ENCODE assay signal across 1 cellular context in the genomic region with DNA sequence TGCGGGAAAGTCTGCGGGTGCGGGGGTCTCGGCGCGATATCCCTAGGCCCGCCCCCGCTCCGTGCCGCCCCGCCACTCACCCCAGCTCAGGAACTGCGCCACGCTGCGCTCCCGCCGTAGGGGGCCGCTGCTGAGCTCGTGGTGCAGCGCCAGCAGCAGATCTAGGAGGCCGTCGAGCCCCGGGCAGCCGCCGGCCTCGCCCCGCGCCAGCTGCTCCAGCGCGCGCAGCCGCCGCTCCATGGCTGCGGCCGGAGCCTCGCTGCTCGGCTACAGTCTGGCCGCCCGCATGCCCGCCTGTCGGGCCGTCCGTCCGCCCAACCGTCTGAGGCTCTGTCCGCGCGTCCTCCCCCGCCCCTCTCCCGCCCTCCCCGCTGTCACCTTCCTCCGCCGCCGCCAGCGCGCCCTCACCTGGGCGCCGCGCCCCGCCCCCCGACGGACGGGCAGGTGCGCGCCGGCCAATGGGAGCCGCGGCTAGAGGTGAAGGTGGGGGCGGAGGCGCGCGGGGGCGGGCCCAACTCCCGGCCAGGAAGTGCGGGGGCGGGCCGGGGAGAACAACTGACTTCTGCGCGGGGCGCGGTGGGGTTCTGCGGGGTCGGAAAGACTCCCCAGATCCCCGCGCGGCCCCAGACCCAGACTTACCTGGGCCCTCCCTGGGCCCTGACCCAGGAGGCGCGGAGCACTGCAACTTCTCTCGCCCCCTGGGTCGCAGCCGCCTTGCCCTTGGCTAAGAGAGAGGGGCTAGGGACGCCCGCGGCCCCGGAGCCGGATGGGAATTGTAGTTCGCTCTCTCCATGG.
TF ChIP-seq lines count a peak whose summit lies in the region.

A gene with protein sequence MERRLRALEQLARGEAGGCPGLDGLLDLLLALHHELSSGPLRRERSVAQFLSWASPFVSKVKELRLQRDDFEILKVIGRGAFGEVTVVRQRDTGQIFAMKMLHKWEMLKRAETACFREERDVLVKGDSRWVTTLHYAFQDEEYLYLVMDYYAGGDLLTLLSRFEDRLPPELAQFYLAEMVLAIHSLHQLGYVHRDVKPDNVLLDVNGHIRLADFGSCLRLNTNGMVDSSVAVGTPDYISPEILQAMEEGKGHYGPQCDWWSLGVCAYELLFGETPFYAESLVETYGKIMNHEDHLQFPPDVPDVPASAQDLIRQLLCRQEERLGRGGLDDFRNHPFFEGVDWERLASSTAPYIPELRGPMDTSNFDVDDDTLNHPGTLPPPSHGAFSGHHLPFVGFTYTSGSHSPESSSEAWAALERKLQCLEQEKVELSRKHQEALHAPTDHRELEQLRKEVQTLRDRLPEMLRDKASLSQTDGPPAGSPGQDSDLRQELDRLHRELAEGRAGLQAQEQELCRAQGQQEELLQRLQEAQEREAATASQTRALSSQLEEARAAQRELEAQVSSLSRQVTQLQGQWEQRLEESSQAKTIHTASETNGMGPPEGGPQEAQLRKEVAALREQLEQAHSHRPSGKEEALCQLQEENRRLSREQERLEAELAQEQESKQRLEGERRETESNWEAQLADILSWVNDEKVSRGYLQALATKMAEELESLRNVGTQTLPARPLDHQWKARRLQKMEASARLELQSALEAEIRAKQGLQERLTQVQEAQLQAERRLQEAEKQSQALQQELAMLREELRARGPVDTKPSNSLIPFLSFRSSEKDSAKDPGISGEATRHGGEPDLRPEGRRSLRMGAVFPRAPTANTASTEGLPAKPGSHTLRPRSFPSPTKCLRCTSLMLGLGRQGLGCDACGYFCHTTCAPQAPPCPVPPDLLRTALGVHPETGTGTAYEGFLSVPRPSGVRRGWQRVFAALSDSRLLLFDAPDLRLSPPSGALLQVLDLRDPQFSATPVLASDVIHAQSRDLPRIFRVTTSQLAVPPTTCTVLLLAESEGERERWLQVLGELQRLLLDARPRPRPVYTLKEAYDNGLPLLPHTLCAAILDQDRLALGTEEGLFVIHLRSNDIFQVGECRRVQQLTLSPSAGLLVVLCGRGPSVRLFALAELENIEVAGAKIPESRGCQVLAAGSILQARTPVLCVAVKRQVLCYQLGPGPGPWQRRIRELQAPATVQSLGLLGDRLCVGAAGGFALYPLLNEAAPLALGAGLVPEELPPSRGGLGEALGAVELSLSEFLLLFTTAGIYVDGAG (N-terminal part only) (minus strand): TSS at position 324 of the 795 bp plus-strand sequence. CDS start 84 bp downstream, at position 240.

TF ChIP-seq in K562, 482 proteins besides CTCF, POLR2A, EP300 and RAD21 (continued from another document and continues in another):
- TF ChIP-seq, protein P1, sequence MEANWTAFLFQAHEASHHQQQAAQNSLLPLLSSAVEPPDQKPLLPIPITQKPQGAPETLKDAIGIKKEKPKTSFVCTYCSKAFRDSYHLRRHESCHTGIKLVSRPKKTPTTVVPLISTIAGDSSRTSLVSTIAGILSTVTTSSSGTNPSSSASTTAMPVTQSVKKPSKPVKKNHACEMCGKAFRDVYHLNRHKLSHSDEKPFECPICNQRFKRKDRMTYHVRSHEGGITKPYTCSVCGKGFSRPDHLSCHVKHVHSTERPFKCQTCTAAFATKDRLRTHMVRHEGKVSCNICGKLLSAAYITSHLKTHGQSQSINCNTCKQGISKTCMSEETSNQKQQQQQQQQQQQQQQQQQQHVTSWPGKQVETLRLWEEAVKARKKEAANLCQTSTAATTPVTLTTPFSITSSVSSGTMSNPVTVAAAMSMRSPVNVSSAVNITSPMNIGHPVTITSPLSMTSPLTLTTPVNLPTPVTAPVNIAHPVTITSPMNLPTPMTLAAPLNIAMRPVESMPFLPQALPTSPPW (CRISPR knock-in tag; IDR thresholded peaks at IDR 0.05): peak; percentile 88
- peak in 1 of 2 experiments; percentile 85; a peak in 2 of 4 replicates for TF ChIP-seq NONO (IDR thresholded peaks at IDR 0.05; ENCODE audit: low read depth in 2 of 2, low read length in 1 of 2)
- TF ChIP-seq MAFK (IDR thresholded peaks at IDR 0.05; ENCODE audit: low read length): no peak
- no peak for TF ChIP-seq U2AF1 (optimal IDR thresholded peaks at IDR 0.05; ENCODE audit: low read depth, low read length)
- no peak for TF ChIP-seq TAF7 (tag; IDR thresholded peaks at IDR 0.05)
- TF ChIP-seq, protein P2, sequence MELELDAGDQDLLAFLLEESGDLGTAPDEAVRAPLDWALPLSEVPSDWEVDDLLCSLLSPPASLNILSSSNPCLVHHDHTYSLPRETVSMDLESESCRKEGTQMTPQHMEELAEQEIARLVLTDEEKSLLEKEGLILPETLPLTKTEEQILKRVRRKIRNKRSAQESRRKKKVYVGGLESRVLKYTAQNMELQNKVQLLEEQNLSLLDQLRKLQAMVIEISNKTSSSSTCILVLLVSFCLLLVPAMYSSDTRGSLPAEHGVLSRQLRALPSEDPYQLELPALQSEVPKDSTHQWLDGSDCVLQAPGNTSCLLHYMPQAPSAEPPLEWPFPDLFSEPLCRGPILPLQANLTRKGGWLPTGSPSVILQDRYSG (tag; conservative IDR thresholded peaks at IDR 0.05; ENCODE audit: low read depth): no peak
- TF ChIP-seq ZNF354B (CRISPR knock-in tag; IDR thresholded peaks at IDR 0.05): no peak
- no peak for TF ChIP-seq IFI16 (CRISPR knock-in tag; IDR thresholded peaks at IDR 0.05)
- no peak for TF ChIP-seq ZNF77 (CRISPR knock-in tag; IDR thresholded peaks at IDR 0.05)
- TF ChIP-seq GTF2A2 (tag; IDR thresholded peaks at IDR 0.05): no peak
- TF ChIP-seq IRF2 (CRISPR knock-in tag; IDR thresholded peaks at IDR 0.05): no peak
- TF ChIP-seq CCNT2 (IDR thresholded peaks at IDR 0.05; ENCODE audit: borderline replicate concordance, extremely low read depth, insufficient read length, low read depth, low read length): peak; percentile 28
- TF ChIP-seq SP1 (CRISPR knock-in tag; IDR thresholded peaks at IDR 0.05): no peak; the same call in 1 of the 2 replicates
- TF ChIP-seq TCF7 (IDR thresholded peaks at IDR 0.05; ENCODE audit: borderline replicate concordance): no peak
- TF ChIP-seq, protein P3, sequence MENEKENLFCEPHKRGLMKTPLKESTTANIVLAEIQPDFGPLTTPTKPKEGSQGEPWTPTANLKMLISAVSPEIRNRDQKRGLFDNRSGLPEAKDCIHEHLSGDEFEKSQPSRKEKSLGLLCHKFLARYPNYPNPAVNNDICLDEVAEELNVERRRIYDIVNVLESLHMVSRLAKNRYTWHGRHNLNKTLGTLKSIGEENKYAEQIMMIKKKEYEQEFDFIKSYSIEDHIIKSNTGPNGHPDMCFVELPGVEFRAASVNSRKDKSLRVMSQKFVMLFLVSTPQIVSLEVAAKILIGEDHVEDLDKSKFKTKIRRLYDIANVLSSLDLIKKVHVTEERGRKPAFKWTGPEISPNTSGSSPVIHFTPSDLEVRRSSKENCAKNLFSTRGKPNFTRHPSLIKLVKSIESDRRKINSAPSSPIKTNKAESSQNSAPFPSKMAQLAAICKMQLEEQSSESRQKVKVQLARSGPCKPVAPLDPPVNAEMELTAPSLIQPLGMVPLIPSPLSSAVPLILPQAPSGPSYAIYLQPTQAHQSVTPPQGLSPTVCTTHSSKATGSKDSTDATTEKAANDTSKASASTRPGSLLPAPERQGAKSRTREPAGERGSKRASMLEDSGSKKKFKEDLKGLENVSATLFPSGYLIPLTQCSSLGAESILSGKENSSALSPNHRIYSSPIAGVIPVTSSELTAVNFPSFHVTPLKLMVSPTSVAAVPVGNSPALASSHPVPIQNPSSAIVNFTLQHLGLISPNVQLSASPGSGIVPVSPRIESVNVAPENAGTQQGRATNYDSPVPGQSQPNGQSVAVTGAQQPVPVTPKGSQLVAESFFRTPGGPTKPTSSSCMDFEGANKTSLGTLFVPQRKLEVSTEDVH (IDR thresholded peaks at IDR 0.05; ENCODE audit: low read depth, partially characterized antibody): no peak
- TF ChIP-seq, protein P4, sequence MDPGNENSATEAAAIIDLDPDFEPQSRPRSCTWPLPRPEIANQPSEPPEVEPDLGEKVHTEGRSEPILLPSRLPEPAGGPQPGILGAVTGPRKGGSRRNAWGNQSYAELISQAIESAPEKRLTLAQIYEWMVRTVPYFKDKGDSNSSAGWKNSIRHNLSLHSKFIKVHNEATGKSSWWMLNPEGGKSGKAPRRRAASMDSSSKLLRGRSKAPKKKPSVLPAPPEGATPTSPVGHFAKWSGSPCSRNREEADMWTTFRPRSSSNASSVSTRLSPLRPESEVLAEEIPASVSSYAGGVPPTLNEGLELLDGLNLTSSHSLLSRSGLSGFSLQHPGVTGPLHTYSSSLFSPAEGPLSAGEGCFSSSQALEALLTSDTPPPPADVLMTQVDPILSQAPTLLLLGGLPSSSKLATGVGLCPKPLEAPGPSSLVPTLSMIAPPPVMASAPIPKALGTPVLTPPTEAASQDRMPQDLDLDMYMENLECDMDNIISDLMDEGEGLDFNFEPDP (CRISPR knock-in tag; IDR thresholded peaks at IDR 0.05): no peak
- no peak for TF ChIP-seq ZBED1 (IDR thresholded peaks at IDR 0.05)
- TF ChIP-seq ZNF584 (CRISPR knock-in tag; IDR thresholded peaks at IDR 0.05; ENCODE audit: low read depth): no peak
- TF ChIP-seq, protein P5, sequence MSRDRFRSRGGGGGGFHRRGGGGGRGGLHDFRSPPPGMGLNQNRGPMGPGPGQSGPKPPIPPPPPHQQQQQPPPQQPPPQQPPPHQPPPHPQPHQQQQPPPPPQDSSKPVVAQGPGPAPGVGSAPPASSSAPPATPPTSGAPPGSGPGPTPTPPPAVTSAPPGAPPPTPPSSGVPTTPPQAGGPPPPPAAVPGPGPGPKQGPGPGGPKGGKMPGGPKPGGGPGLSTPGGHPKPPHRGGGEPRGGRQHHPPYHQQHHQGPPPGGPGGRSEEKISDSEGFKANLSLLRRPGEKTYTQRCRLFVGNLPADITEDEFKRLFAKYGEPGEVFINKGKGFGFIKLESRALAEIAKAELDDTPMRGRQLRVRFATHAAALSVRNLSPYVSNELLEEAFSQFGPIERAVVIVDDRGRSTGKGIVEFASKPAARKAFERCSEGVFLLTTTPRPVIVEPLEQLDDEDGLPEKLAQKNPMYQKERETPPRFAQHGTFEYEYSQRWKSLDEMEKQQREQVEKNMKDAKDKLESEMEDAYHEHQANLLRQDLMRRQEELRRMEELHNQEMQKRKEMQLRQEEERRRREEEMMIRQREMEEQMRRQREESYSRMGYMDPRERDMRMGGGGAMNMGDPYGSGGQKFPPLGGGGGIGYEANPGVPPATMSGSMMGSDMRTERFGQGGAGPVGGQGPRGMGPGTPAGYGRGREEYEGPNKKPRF (IDR thresholded peaks at IDR 0.05; ENCODE audit: low read depth, low read length): no peak
- no peak for TF ChIP-seq FOXP1 (CRISPR knock-in tag; IDR thresholded peaks at IDR 0.05)
- TF ChIP-seq ZNF644 (tag; IDR thresholded peaks at IDR 0.05; ENCODE audit: low read depth): no peak
- no peak for TF ChIP-seq ZFPM2 (CRISPR knock-in tag; IDR thresholded peaks at IDR 0.05)
- TF ChIP-seq, protein P6, sequence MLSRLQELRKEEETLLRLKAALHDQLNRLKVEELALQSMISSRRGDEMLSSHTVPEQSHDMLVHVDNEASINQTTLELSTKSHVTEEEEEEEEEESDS (CRISPR knock-in tag; IDR thresholded peaks at IDR 0.05): no peak
- TF ChIP-seq, protein P7, sequence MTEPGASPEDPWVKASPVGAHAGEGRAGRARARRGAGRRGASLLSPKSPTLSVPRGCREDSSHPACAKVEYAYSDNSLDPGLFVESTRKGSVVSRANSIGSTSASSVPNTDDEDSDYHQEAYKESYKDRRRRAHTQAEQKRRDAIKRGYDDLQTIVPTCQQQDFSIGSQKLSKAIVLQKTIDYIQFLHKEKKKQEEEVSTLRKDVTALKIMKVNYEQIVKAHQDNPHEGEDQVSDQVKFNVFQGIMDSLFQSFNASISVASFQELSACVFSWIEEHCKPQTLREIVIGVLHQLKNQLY (CRISPR knock-in tag; conservative IDR thresholded peaks at IDR 0.05): no peak
- no peak for TF ChIP-seq RUNX1 (IDR thresholded peaks at IDR 0.05; ENCODE audit: low read depth)
- TF ChIP-seq, protein P8, sequence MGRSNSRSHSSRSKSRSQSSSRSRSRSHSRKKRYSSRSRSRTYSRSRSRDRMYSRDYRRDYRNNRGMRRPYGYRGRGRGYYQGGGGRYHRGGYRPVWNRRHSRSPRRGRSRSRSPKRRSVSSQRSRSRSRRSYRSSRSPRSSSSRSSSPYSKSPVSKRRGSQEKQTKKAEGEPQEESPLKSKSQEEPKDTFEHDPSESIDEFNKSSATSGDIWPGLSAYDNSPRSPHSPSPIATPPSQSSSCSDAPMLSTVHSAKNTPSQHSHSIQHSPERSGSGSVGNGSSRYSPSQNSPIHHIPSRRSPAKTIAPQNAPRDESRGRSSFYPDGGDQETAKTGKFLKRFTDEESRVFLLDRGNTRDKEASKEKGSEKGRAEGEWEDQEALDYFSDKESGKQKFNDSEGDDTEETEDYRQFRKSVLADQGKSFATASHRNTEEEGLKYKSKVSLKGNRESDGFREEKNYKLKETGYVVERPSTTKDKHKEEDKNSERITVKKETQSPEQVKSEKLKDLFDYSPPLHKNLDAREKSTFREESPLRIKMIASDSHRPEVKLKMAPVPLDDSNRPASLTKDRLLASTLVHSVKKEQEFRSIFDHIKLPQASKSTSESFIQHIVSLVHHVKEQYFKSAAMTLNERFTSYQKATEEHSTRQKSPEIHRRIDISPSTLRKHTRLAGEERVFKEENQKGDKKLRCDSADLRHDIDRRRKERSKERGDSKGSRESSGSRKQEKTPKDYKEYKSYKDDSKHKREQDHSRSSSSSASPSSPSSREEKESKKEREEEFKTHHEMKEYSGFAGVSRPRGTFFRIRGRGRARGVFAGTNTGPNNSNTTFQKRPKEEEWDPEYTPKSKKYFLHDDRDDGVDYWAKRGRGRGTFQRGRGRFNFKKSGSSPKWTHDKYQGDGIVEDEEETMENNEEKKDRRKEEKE (IDR thresholded peaks at IDR 0.05; ENCODE audit: borderline replicate concordance in 1 of 2, control insufficient read depth in 1 of 2, low read depth in 2 of 2, low read length in 1 of 2): no peak
- no peak; the same call in 1 of the 2 replicates for TF ChIP-seq ZKSCAN1 (IDR thresholded peaks at IDR 0.05; ENCODE audit: low read depth, low read length)
- no peak for TF ChIP-seq RCOR1 (IDR thresholded peaks at IDR 0.05; ENCODE audit: borderline replicate concordance in 1 of 2, low read depth in 2 of 2, low read length in 2 of 2)
- TF ChIP-seq, protein P9, sequence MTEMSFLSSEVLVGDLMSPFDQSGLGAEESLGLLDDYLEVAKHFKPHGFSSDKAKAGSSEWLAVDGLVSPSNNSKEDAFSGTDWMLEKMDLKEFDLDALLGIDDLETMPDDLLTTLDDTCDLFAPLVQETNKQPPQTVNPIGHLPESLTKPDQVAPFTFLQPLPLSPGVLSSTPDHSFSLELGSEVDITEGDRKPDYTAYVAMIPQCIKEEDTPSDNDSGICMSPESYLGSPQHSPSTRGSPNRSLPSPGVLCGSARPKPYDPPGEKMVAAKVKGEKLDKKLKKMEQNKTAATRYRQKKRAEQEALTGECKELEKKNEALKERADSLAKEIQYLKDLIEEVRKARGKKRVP (CRISPR knock-in tag; IDR thresholded peaks at IDR 0.05): no peak
- TF ChIP-seq, protein P10, sequence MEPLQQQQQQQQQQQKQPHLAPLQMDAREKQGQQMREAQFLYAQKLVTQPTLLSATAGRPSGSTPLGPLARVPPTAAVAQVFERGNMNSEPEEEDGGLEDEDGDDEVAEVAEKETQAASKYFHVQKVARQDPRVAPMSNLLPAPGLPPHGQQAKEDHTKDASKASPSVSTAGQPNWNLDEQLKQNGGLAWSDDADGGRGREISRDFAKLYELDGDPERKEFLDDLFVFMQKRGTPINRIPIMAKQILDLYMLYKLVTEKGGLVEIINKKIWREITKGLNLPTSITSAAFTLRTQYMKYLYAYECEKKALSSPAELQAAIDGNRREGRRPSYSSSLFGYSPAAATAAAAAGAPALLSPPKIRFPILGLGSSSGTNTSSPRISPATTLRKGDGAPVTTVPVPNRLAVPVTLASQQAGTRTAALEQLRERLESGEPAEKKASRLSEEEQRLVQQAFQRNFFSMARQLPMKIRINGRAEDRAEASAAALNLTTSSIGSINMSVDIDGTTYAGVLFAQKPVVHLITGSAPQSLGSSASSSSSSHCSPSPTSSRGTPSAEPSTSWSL (CRISPR knock-in tag; IDR thresholded peaks at IDR 0.05; ENCODE audit: borderline replicate concordance): no peak
